1 cellular context compared by ENCODE assay signal in the genomic region with DNA sequence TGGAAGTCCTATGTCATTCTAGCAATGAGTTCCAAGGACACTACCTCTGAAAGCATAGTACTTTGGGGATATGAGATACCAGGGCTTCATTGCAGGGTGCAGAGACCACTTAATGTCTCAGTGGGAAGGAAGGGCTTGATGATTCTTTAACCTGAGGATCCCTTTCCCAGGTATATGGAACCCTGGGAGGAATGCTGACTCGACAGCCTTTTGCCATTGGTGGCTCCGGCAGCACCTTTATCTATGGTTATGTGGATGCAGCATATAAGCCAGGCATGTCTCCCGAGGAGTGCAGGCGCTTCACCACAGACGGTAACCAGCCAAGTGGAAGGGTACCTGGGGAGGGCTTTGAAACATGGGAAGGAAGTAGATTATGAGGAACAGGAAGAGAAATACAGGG.
TF ChIP-seq lines count a peak whose summit lies in the region.

No MANE protein-coding gene starts in this region.

TF ChIP-seq in A549, 52 proteins besides CTCF, POLR2A, EP300 and RAD21:
- TF ChIP-seq EHF (CRISPR knock-in tag; IDR thresholded peaks at IDR 0.05), result no peak
- TF ChIP-seq, protein P1, sequence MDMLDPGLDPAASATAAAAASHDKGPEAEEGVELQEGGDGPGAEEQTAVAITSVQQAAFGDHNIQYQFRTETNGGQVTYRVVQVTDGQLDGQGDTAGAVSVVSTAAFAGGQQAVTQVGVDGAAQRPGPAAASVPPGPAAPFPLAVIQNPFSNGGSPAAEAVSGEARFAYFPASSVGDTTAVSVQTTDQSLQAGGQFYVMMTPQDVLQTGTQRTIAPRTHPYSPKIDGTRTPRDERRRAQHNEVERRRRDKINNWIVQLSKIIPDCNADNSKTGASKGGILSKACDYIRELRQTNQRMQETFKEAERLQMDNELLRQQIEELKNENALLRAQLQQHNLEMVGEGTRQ (IDR thresholded peaks at IDR 0.05), result no peak
- peak; percentile 68 for TF ChIP-seq MAFK (IDR thresholded peaks at IDR 0.05; ENCODE audit: partially characterized antibody)
- TF ChIP-seq HEYL (CRISPR knock-in tag; IDR thresholded peaks at IDR 0.05), result no peak
